ENCODE assay signal across 21 cellular contexts in the genomic region with DNA sequence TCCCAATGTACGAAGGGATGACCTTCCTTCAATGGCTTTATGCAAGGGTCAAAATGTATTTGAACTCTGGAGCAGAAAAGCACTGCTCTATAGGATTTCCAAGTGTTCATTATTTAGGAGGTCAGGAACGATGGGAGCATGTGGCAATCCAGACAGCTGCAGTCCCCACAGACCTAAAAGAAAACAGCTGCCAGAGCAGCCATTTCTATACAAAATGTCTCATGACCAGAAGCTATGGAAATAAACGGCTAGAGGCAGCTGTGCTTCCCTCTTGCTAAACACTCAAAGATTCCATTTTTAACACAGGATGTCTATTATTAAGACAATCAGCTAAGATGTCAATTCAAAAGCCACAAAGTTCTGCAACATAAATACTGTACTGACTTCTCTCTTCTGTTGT.
"Had no signal": no experiment of that assay in that cellular context is flagged by ENCODE, and none has a peak within 500 bp of the region (broad histone marks: within the 10 kb centered on the region; RNA-seq: fewer than 3 reads in every experiment).

No MANE protein-coding gene starts in this region.

- H3K27me3 Mint-ChIP-seq: naive thymus-derived CD4-positive, alpha-beta T cell had no signal

- H3K27ac ChIP-seq: esophagus squamous epithelium, gastroesophageal sphincter, left ventricle myocardium inferior, lower lobe of right lung, right atrium auricular region, sigmoid colon, stomach, thoracic aorta, transverse colon had no signal

- H3K27me3 ChIP-seq: esophagus squamous epithelium, gastroesophageal sphincter, right atrium auricular region, sigmoid colon, stomach, transverse colon had no signal

- H3K36me3 ChIP-seq: esophagus squamous epithelium, gastroesophageal sphincter, left ventricle myocardium inferior, lower lobe of right lung, right atrium auricular region, sigmoid colon, stomach, thoracic aorta, transverse colon had no signal

- H3K4me3 Mint-ChIP-seq: immature natural killer cell; naive thymus-derived CD4-positive, alpha-beta T cell had no signal

- H3K27ac Mint-ChIP-seq: immature natural killer cell; naive thymus-derived CD4-positive, alpha-beta T cell had no signal

- H3K4me1 Mint-ChIP-seq: immature natural killer cell; naive thymus-derived CD4-positive, alpha-beta T cell had no signal

- H3K36me3 Mint-ChIP-seq: naive thymus-derived CD4-positive, alpha-beta T cell had no signal

- H3K4me3 ChIP-seq: esophagus squamous epithelium, gastroesophageal sphincter, left ventricle myocardium inferior, lower lobe of right lung, right atrium auricular region, sigmoid colon, stomach, thoracic aorta, transverse colon had no signal

- DNase-seq: effector memory CD4-positive, alpha-beta T cell; esophagus squamous epithelium; foreskin fibroblast; immature natural killer cell; kidney; left cardiac atrium; left ventricle myocardium inferior; lower lobe of right lung; mesenchymal stem cell; naive thymus-derived CD4-positive, alpha-beta T cell; posterior cingulate gyrus; sigmoid colon; small intestine; stimulated activated CD4-positive, alpha-beta T cell treated with anti-CD3 and anti-CD28 coated beads, Interleukin-12 subunit alpha, Interleukin-12 subunit beta, amount 100 ng/mL, for 4 hours; stimulated activated naive CD4-positive, alpha-beta T cell; stomach; substantia nigra; transverse colon had no signal
